ENCODE assay signal across 9 cellular contexts in the genomic region with DNA sequence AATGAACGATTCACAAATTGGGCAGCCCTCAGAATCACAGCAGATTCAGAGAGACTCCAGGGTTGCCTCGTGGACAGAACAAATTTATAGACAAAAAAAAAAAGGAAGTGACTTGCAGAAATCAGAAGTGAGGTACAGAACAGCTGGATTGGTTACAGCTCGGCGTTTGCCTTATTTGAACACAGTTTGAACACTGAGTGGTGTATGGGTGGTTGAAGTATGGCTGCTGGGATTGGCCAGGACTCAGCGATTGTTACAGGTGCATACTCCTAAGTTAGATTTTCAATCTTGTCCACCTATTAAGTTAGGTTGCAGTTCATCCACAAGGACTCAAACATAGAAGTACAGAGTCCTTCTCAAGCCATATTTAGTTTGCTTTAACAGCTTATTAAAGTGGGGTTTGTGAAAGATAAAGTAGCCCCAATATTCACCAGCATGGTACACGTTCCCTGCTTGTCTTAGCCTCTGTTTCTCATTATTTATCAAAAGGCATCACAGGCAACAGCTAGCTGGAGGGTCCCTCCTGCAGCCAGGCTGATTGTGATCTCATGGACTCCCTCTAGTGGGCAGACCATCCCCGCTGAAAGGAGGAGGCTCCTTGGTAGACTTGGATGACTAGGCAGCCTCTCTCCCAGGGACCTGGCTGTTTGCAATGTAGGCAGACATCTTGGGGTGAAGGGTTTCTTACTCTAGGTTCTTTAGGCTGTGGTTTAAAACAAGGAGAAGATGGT. TPM values are rescaled to one million over a fixed set of nuclear protein-coding genes. Genes with fewer than 3 reads are reported as not detected.
DNase-seq lines count a peak whose midpoint lies in the region; ATAC-seq and TF ChIP-seq lines count a peak whose summit lies in the region.
"Had no signal": no experiment of that assay in that cellular context is flagged by ENCODE, and none has a peak within 500 bp of the region (broad histone marks: within the 10 kb centered on the region; RNA-seq: fewer than 3 reads in every experiment).

No MANE protein-coding gene starts in this region.

- no peak overlapping the region for H3K4me3 ChIP-seq in CD8-positive, alpha-beta T cell (ENCODE audit: low read depth, low read length)

- H3K27ac ChIP-seq in CD8-positive, alpha-beta T cell (ENCODE audit: low read depth, low read length), result no peak overlapping the region

- no peaks in the 10 kb centered on the region for H3K4me1 ChIP-seq in CD8-positive, alpha-beta T cell (ENCODE audit: insufficient read depth, low read length)

- H3K36me3 ChIP-seq in CD8-positive, alpha-beta T cell (ENCODE audit: insufficient read depth, low read length), result no peaks in the 10 kb centered on the region

- POLR2A ChIA-PET in CD8-positive, alpha-beta T cell (lab: Charles Lee), result interaction anchor here (0.6 kb wide), 1 partner anchor 967 kb away, joined by 3 read pairs; no protein-coding TSS in a partner anchor

- CTCF ChIA-PET in CD8-positive, alpha-beta T cell (lab: Charles Lee), result interaction anchor here (0.7 to 2.1 kb wide), 5 partner anchors 9 to 224 kb away, joined by 3 to 10 read pairs (median 4); no protein-coding TSS in a partner anchor

- DNase-seq in CD8-positive, alpha-beta T cell, result peak in 6 of 7 experiments; percentile 24 to 61 (median 32)
- DNase-seq in H4 (ENCODE audit: low spot score) (peak; percentile 71), NCI-H460 (ENCODE audit: extremely low read depth, low read depth) (peak; percentile 49), activated T-cell treated with anti-CD3 and anti-CD28 coated beads for 48 hours (ENCODE audit: low read depth) (peak; percentile 45), germinal center (ENCODE audit: low spot score) (peak; percentile 57), pons (ENCODE audit: low spot score) (peak; percentile 68), NCI-H187 (lab: John Stamatoyannopoulos, UW) (no peak)

- H3K27ac Mint-ChIP-seq in CD8-positive, alpha-beta T cell, result no peak overlapping the region
- H3K27ac Mint-ChIP-seq: IgD-negative memory B cell had no signal

- no peaks in the 10 kb centered on the region for H3K9me3 ChIP-seq in CD8-positive, alpha-beta T cell (ENCODE audit: low read length)

- intact Hi-C loops in CD8-positive, alpha-beta T cell (cut with DNase I, micrococcal nuclease), result no loop called here

- no peaks in the 10 kb centered on the region for H3K36me3 Mint-ChIP-seq in CD8-positive, alpha-beta T cell

- no peaks in the 10 kb centered on the region for H3K27me3 ChIP-seq in CD8-positive, alpha-beta T cell (ENCODE audit: insufficient read depth, low read length)

- no peak overlapping the region for H3K4me3 Mint-ChIP-seq in CD8-positive, alpha-beta T cell

- H3K9me3 Mint-ChIP-seq in CD8-positive, alpha-beta T cell, result peaks cover 3% of the 10 kb centered on the region

- H3K27me3 Mint-ChIP-seq in CD8-positive, alpha-beta T cell (ENCODE audit: low read depth), result peaks cover 14% of the 10 kb centered on the region
- H3K27me3 Mint-ChIP-seq: IgD-negative memory B cell had no signal

- TF ChIP-seq CTCF in CD8-positive, alpha-beta T cell (IDR thresholded peaks at IDR 0.05), result no peak

- no peak for ATAC-seq in CD8-positive, alpha-beta T cell
- ATAC-seq in HG02973 (IDR thresholded peaks at IDR 0.05; ENCODE audit: unreplicated experiment), result no peak

- no peaks in the 10 kb centered on the region for H3K4me1 Mint-ChIP-seq in CD8-positive, alpha-beta T cell (ENCODE audit: low read depth)
- H3K4me1 Mint-ChIP-seq: IgD-negative memory B cell had no signal

RNA-seq across cellular contexts. Expression of a gene that starts 17.6 kb away (rescaled TPM):
- total RNA-seq in CD8-positive, alpha-beta T cell, result not detected
- 4.6 and 7.0 TPM in 2 replicates for total RNA-seq in H4 (2014; rRNA removed; shearing (Covaris generic))
- 0.46 and 0.54 TPM in 2 replicates for total RNA-seq in NCI-H460 (2014; rRNA removed; shearing (Covaris generic))
- 0.51 and 3.1 TPM in 2 replicates for polyA plus RNA-seq in NCI-H460 (2014; cell fraction: nucleus; rRNA removed)
- polyA plus RNA-seq: IgD-negative memory B cell had no signal

Comparison
In these comparisons a context has a peak if more than half of its experiments do, and no peak if none do; other contexts are left out.
1. DNase-seq: peak in CD8-positive, alpha-beta T cell (6 of 7), H4 (single experiment), NCI-H460 (single experiment), activated T-cell treated with anti-CD3 and anti-CD28 coated beads for 48 hours (single experiment), germinal center (single experiment) and pons (single experiment); none in NCI-H187 (0 of 2).